Comparison of ENCODE assay signal across 5 cellular contexts in genomic region chr4:133995243-133995960, GRCh38.
"Had no signal": no experiment of that assay in that cellular context is flagged by ENCODE, and none has a peak within 500 bp of the region (broad histone marks: within the 10 kb centered on the region; RNA-seq: fewer than 3 reads in every experiment).

No MANE protein-coding gene starts in this region.

- ATAC-seq: GM23338, K562 had no signal

- H3K27ac Mint-ChIP-seq: GM23338, H9 had no signal

- H3K4me3 ChIP-seq: GM23338, K562 had no signal

- H3K4me2 ChIP-seq: GM23338 had no signal

- H2AFZ ChIP-seq: GM23338 had no signal

- H3K4me3 Mint-ChIP-seq: GM23338, H9 had no signal

- DNase-seq: H9, HCEC 1CT, IMR-90 had no signal

- H3K4me1 Mint-ChIP-seq: GM23338 had no signal
